1 cellular context compared by ENCODE assay signal in the genomic region with DNA sequence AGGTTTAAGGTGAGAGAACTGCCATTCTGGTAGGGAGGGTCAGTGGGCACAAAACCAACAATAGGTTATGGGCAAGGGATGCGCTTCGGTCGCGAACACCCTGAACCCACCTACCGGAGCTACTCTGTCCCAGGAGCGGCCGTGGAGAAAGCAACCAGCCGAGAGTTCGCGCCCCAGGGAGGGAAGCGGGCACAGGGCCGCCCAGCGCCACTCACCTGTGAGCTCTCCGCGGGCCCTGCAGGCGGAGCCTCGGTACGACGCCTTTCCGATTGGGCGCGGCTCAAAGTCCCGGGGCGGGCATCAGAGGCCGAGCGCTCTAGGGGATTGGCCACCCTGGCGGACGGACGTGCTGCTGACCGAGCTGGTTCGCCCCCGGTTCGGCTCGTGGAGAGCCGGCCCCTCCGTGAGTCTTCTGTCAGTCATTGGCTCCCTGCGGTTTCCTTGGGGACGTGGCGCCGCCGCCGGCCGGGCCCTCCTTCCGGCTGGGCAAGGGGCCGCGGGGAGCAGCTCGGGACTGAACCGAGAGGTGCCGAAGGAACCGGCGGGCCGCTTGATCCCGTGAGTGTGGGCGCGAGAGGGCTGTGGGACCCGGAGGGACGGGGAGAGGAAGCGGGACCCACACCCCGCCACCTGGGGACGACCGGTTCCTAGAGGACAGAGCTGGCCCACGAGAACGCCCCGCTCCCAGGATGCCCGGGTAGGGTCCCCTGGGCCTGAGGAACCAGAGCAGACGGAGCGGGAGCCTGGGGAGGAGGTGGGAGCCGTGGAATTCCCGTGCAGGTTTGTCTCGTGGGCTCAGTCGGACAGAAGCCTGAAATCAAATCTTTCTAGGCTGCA.
TF ChIP-seq lines count a peak whose summit lies in the region.

ENTPD7 (plus strand) TSS at position 479 of the 837 bp plus-strand sequence. CDS start 448 bp downstream, outside the sequence.

TF ChIP-seq in HCT116, 20 proteins besides CTCF, POLR2A, EP300 and RAD21 (continued from another document):
- TF ChIP-seq, protein P1, sequence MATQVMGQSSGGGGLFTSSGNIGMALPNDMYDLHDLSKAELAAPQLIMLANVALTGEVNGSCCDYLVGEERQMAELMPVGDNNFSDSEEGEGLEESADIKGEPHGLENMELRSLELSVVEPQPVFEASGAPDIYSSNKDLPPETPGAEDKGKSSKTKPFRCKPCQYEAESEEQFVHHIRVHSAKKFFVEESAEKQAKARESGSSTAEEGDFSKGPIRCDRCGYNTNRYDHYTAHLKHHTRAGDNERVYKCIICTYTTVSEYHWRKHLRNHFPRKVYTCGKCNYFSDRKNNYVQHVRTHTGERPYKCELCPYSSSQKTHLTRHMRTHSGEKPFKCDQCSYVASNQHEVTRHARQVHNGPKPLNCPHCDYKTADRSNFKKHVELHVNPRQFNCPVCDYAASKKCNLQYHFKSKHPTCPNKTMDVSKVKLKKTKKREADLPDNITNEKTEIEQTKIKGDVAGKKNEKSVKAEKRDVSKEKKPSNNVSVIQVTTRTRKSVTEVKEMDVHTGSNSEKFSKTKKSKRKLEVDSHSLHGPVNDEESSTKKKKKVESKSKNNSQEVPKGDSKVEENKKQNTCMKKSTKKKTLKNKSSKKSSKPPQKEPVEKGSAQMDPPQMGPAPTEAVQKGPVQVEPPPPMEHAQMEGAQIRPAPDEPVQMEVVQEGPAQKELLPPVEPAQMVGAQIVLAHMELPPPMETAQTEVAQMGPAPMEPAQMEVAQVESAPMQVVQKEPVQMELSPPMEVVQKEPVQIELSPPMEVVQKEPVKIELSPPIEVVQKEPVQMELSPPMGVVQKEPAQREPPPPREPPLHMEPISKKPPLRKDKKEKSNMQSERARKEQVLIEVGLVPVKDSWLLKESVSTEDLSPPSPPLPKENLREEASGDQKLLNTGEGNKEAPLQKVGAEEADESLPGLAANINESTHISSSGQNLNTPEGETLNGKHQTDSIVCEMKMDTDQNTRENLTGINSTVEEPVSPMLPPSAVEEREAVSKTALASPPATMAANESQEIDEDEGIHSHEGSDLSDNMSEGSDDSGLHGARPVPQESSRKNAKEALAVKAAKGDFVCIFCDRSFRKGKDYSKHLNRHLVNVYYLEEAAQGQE (IDR thresholded peaks at IDR 0.05; ENCODE audit: low read depth): no peak
- TF ChIP-seq CBX3 (IDR thresholded peaks at IDR 0.05; ENCODE audit: low read depth) (no peak; the same call in 1 of the 2 replicates), ELF1 (IDR thresholded peaks at IDR 0.05; ENCODE audit: borderline replicate concordance, low read depth) (no peak), EZH2phosphoT487 (IDR thresholded peaks at IDR 0.05; ENCODE audit: borderline replicate concordance) (no peak), EGR1 (IDR thresholded peaks at IDR 0.05; ENCODE audit: low read depth) (peak; percentile 48)
